16 cellular contexts compared by ENCODE assay signal in the genomic region with DNA sequence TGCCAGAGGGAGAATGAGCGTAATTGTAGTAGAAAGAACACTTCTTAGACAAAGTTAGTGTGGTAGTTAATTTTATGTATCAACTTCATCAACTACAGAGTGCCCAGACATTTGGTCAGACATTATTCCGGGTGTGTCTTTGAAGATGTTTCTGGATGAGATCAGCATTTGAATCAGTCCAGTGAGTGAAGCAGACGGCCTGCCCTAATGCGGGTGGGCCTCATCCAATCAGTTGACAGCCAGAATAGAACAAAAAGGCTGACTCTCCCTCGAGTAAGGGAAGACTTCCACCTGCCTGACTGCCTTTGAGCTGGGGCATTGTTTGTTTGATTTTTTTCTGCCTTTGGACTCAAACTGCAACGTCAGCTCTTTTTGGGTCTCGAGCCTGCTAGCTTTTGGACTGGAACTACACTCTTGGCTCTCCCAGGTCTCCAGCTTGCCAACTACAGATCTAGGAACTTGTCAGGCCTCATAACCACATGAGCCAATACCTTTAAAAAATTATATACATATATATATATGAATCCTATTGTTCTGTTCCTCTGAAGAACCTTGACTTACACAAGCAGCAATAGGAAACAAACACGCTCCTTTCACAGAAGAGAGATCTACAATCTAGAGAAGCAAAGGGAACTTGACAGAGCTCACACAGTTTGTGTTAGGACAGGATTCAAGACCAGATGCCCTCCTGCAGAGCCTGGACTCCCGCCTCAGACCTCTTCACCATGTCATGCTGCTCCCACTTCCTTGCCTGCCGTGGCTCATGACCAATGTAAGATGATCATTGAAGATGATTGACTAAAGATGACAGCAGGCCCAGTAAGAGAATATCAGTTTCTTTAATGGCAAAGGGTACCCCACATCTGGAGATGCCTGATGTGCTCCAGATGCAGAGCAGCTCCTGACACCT.
"Had no signal": no experiment of that assay in that cellular context is flagged by ENCODE, and none has a peak within 500 bp of the region (broad histone marks: within the 10 kb centered on the region; RNA-seq: fewer than 3 reads in every experiment).

No MANE protein-coding gene starts in this region.

- H3K9me3 ChIP-seq: ascending aorta, esophagus muscularis mucosa, lower lobe of right lung had no signal

- H3K27me3 ChIP-seq: ascending aorta had no signal

- H3K27ac ChIP-seq: ascending aorta, esophagus muscularis mucosa, lower lobe of right lung, VCaP had no signal

- H3K4me1 ChIP-seq: ascending aorta, esophagus muscularis mucosa, lower lobe of right lung had no signal

- DNase-seq: activated CD4-positive, alpha-beta T cell treated with anti-CD3 and anti-CD28 coated beads, Interleukin-2, amount 50 U/mL, for 4 hours; activated effector memory CD4-positive, alpha-beta T cell treated with anti-CD3 and anti-CD28 coated beads, Interleukin-2, amount 50 U/mL, for 16 hours; activated T-cell treated with anti-CD3 and anti-CD28 coated beads, Interleukin-2, amount 50 U/mL, for 72 hours; cortex of kidney; lower lobe of right lung; nephron progenitor cell; occipital lobe; stimulated activated CD4-positive, alpha-beta T cell treated with anti-CD3 and anti-CD28 coated beads, Interleukin-12 subunit alpha, Interleukin-12 subunit beta, amount 100 ng/mL, for 4 hours; stimulated activated CD4-positive, alpha-beta T cell treated with anti-CD3 and anti-CD28 coated beads, Interleukin-1b, Interleukin-23, amount 100 ng/mL, for 48 hours; stimulated activated CD8-positive, alpha-beta memory T cell treated with anti-CD3 and anti-CD28 coated beads, Interleukin-4, amount 100 ng/mL, for 48 hours; stimulated activated naive CD4-positive, alpha-beta T cell; T-cell; T1000 had no signal

- H3K4me3 ChIP-seq: ascending aorta, esophagus muscularis mucosa, lower lobe of right lung had no signal

- H3K36me3 ChIP-seq: ascending aorta, esophagus muscularis mucosa, lower lobe of right lung had no signal
